ENCODE assay signal across 22 cellular contexts in the genomic region with DNA sequence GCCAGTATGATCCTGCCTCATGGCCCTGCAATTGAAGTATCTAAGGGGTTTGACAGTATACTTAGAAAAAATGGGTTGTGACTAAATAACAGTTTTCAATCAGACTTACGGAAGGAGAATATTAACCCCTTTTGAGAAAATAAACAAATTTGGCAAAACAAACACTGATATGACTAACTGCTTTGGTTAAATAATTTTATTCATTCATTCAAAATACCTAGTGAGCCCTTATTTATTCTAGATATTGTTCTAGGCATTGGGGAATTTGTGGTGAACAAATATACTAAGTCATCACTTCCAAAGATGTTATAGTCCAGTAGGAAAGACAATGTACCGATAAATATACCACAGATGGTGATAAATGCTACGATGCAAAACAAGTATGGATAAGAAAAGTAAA.
DNase-seq lines count a peak whose midpoint lies in the region; ATAC-seq, FAIRE-seq and TF ChIP-seq lines count a peak whose summit lies in the region.
"Had no signal": no experiment of that assay in that cellular context is flagged by ENCODE, and none has a peak within 500 bp of the region (broad histone marks: within the 10 kb centered on the region; RNA-seq: fewer than 3 reads in every experiment).

No MANE protein-coding gene starts in this region.

- TF ChIP-seq EP300 in A549 (IDR thresholded peaks at IDR 0.05) = no peak

- H3K9me3 Mint-ChIP-seq in glutamatergic neuron (ENCODE audit: unreplicated experiment) = no peaks in the 10 kb centered on the region
- peaks cover 9% of the 10 kb centered on the region for H3K9me3 Mint-ChIP-seq in activated T-helper 17 cell treated with anti-CD3 and anti-CD28 coated beads, Interleukin-2, amount 50 U/mL, for 72 hours

- H3K23ac ChIP-seq in IMR-90 (ENCODE audit: low read depth, low read length) = no peak overlapping the region

- H4K8ac ChIP-seq in IMR-90 (ENCODE audit: low read depth in 2 of 2, low read length in 2 of 2) = no peak overlapping the region

- H3K14ac ChIP-seq in IMR-90 (replicated peaks; ENCODE audit: low read depth, low read length) = no peak overlapping the region

- H2BK5ac ChIP-seq in IMR-90 (ENCODE audit: low read depth, low read length, poor library complexity, severe bottlenecking) = no peak overlapping the region

- WGBS in A549 (ENCODE audit: missing lambda C conversion rate) = 89% methylated on average over 3 of the region's 3 CpGs
- no CpG with 5 or more reads among the region's 3 CpGs for WGBS in IMR-90 (ENCODE audit: extremely low coverage in 2 of 2, insufficient read length in 1 of 2), 2 experiments
- WGBS in body of pancreas, 2 donors = 90 to 96% methylated on average over 3 of the region's 3 CpGs

- H3K4ac ChIP-seq in IMR-90 (ENCODE audit: low read depth, low read length) = no peak overlapping the region

- FAIRE-seq in A549 (lab: Jason Lieb, UNC) = peak; percentile 7
- FAIRE-seq: G401.6, GM12891, GM19239 had no signal

- no peak overlapping the region for H2BK120ac ChIP-seq in IMR-90 (ENCODE audit: low read depth, low read length)

- TF ChIP-seq RAD21 in A549 (conservative IDR thresholded peaks at IDR 0.05 in 1 of 2, IDR thresholded peaks at IDR 0.05 in 1 of 2) (no peak), IMR-90 (IDR thresholded peaks at IDR 0.05; ENCODE audit: low read length) (no peak)

- H2AK9ac ChIP-seq in IMR-90 (replicated peaks; ENCODE audit: low read depth, low read length, poor library complexity) = no peak overlapping the region

- POLR2A ChIA-PET in A549 (lab: Yijun Ruan, JAX) = no interaction called here
- POLR2A ChIA-PET in IMR-90 (lab: Charles Lee; ENCODE audit: unreplicated experiment) = no interaction called here
- POLR2A ChIA-PET in PC-9 (lab: Charles Lee; ENCODE audit: unreplicated experiment) = no interaction called here

- H4K20me1 ChIP-seq in IMR-90 (ENCODE audit: insufficient read depth, low read length) (no peaks in the 10 kb centered on the region), PC-9 (ENCODE audit: insufficient read depth) (no peaks in the 10 kb centered on the region)
- H4K20me1 ChIP-seq: BLaER1 had no signal

- no peak overlapping the region for H2AK5ac ChIP-seq in IMR-90 (ENCODE audit: low read depth, low read length)

- H3K4me1 Mint-ChIP-seq in glutamatergic neuron (ENCODE audit: low read depth, unreplicated experiment) = no peaks in the 10 kb centered on the region
- H3K4me1 Mint-ChIP-seq in activated T-helper 17 cell treated with anti-CD3 and anti-CD28 coated beads, Interleukin-2, amount 50 U/mL, for 72 hours = no peaks in the 10 kb centered on the region
- H3K4me1 Mint-ChIP-seq: CD14-positive monocyte; CD4-positive, alpha-beta memory T cell; CD4-positive, CD25-positive, alpha-beta regulatory T cell; CD8-positive, alpha-beta memory T cell had no signal

- H3K9me1 ChIP-seq in IMR-90 (ENCODE audit: insufficient read depth, low read length) = no peaks in the 10 kb centered on the region

- H3K79me2 ChIP-seq in PC-9 (ENCODE audit: low read depth) = no peaks in the 10 kb centered on the region

- no peak overlapping the region for H4K5ac ChIP-seq in IMR-90 (ENCODE audit: low read depth, low read length)

- H3K18ac ChIP-seq in IMR-90 (ENCODE audit: low read depth, low read length) = no peak overlapping the region

- no peaks in the 10 kb centered on the region for H3K27me3 ChIP-seq in IMR-90 (ENCODE audit: control insufficient read depth, insufficient read depth, low read length)
- no peaks in the 10 kb centered on the region for H3K27me3 ChIP-seq in PC-9 (ENCODE audit: insufficient read depth, low read depth)
- no peaks in the 10 kb centered on the region for H3K27me3 ChIP-seq in SJSA1 (replicated peaks)
- H3K27me3 ChIP-seq in body of pancreas = no peaks in the 10 kb centered on the region
- H3K27me3 ChIP-seq: BE2C, BLaER1 had no signal

- no peak overlapping the region for H3K4me2 ChIP-seq in A549
- no peak overlapping the region for H3K4me2 ChIP-seq in IMR-90 (ENCODE audit: low read depth, low read length)
- no peak overlapping the region for H3K4me2 ChIP-seq in PC-9
- H3K4me2 ChIP-seq: BLaER1 had no signal

- H3K9me3 ChIP-seq in A549 (peaks cover 29% of the 10 kb centered on the region), IMR-90 (ENCODE audit: control insufficient read depth, insufficient read depth, low read length) (no peaks in the 10 kb centered on the region), PC-9 (ENCODE audit: insufficient read depth, low read depth) (peaks cover 7% of the 10 kb centered on the region; the same call in 1 of the 2 replicates), SJSA1 (replicated peaks) (0 out of 2 replicates have a peak, but pooled peaks cover 3% of the 10 kb centered on the region), body of pancreas (no peaks in the 10 kb centered on the region)
- H3K9me3 ChIP-seq: BE2C, BLaER1 had no signal

- no peaks in the 10 kb centered on the region for H3K9me2 ChIP-seq in PC-9 (ENCODE audit: insufficient read depth)

- no peak for DNase-seq in A549 (ENCODE audit: low read depth in 1 of 2, low spot score in 1 of 2)
- DNase-seq in IMR-90 = no peak
- no peak for DNase-seq in PC-9
- peak in 1 of 2 experiments; percentile 61 for DNase-seq in SJSA1 (ENCODE audit: low read depth in 1 of 2, low spot score in 2 of 2)
- DNase-seq in glutamatergic neuron = no peak
- DNase-seq in body of pancreas = no peak
- DNase-seq: ACHN; BE2C; C1 segment of cervical spinal cord; CD4-positive, alpha-beta memory T cell; CD4-positive, CD25-positive, alpha-beta regulatory T cell; CD8-positive, alpha-beta memory T cell; COR-L47; DMS79 treated with DMSO at 0.1 percent for 48 hours; GF-D8 had no signal

- in situ Hi-C loops in IMR-90 (cut with MboI; ENCODE audit: low sequenced_read_pairs) = no loop called here

- H3K36me3 ChIP-seq in IMR-90 (ENCODE audit: control insufficient read depth, insufficient read depth, low read length) = no peaks in the 10 kb centered on the region
- H3K36me3 ChIP-seq in PC-9 (ENCODE audit: low read depth) = no peaks in the 10 kb centered on the region
- H3K36me3 ChIP-seq in SJSA1 = no peaks in the 10 kb centered on the region
- H3K36me3 ChIP-seq in body of pancreas (replicated peaks in 1 of 2; ENCODE audit: insufficient read depth in 1 of 2, low read depth in 2 of 2) = no peaks in the 10 kb centered on the region
- H3K36me3 ChIP-seq: BE2C, BLaER1 had no signal

- peaks cover 26% of the 10 kb centered on the region for H3K4me1 ChIP-seq in A549
- H3K4me1 ChIP-seq in IMR-90 (ENCODE audit: control insufficient read depth, insufficient read depth, low read length) = peaks cover 10% of the 10 kb centered on the region; the same call in 1 of the 2 replicates
- H3K4me1 ChIP-seq in PC-9 (replicated peaks; ENCODE audit: insufficient read depth) = peaks cover 45% of the 10 kb centered on the region
- peaks cover 55% of the 10 kb centered on the region for H3K4me1 ChIP-seq in SJSA1 (replicated peaks)
- H3K4me1 ChIP-seq in body of pancreas = no peaks in the 10 kb centered on the region
- H3K4me1 ChIP-seq: BE2C had no signal

- H4K91ac ChIP-seq in IMR-90 (ENCODE audit: insufficient read depth, low read depth, low read length) = no peak overlapping the region

- 0 out of 2 replicates have a peak overlapping the region, but pooled peaks have one; percentile 23 for H2BK20ac ChIP-seq in IMR-90 (ENCODE audit: low read depth, low read length)

- no TSS peak for BruUV-seq in IMR-90 (replicated peaks; lab: Mats Ljungman, UMichigan)
- no TSS peak for BruUV-seq in PC-9 (replicated peaks; lab: Mats Ljungman, UMichigan)

- H3K27me3 Mint-ChIP-seq in glutamatergic neuron (ENCODE audit: unreplicated experiment) = no peaks in the 10 kb centered on the region
- H3K27me3 Mint-ChIP-seq in activated T-helper 17 cell treated with anti-CD3 and anti-CD28 coated beads, Interleukin-2, amount 50 U/mL, for 72 hours = no peaks in the 10 kb centered on the region
- H3K27me3 Mint-ChIP-seq: CD4-positive, alpha-beta memory T cell; CD4-positive, CD25-positive, alpha-beta regulatory T cell; CD8-positive, alpha-beta memory T cell had no signal

- dilution Hi-C loops in IMR-90 (cut with HindIII; ENCODE audit: low sequenced_read_pairs, unreplicated experiment) = no loop called here

- H3K36me3 Mint-ChIP-seq in glutamatergic neuron (ENCODE audit: unreplicated experiment) = no peaks in the 10 kb centered on the region
- H3K36me3 Mint-ChIP-seq in activated T-helper 17 cell treated with anti-CD3 and anti-CD28 coated beads, Interleukin-2, amount 50 U/mL, for 72 hours (ENCODE audit: low read depth) = no peaks in the 10 kb centered on the region
- H3K36me3 Mint-ChIP-seq: CD14-positive monocyte; CD4-positive, alpha-beta memory T cell; CD4-positive, CD25-positive, alpha-beta regulatory T cell; CD8-positive, alpha-beta memory T cell had no signal

- intact Hi-C loops in IMR-90 (cut with micrococcal nuclease) = no loop called here
- intact Hi-C loops in PC-9 (cut with micrococcal nuclease; ENCODE audit: unreplicated experiment) = loop anchor here (10.0 kb wide), 1 partner anchor 681 kb away; no protein-coding TSS in a partner anchor
- intact Hi-C loops in body of pancreas (cut with DNase I) = no loop called here

- H3K4me3 ChIP-seq in A549 (no peak overlapping the region), IMR-90 (ENCODE audit: insufficient read depth, low read depth, low read length) (no peak overlapping the region), PC-9 (no peak overlapping the region), SJSA1 (no peak overlapping the region), body of pancreas (no peak overlapping the region)
- H3K4me3 ChIP-seq: BLaER1 had no signal

- no peak overlapping the region for H3K56ac ChIP-seq in IMR-90 (ENCODE audit: extremely low read depth, insufficient read depth, low read length)

- no peaks in the 10 kb centered on the region for H3K79me1 ChIP-seq in IMR-90 (ENCODE audit: low read depth in 1 of 2, low read length in 2 of 2)

- CTCF ChIA-PET in A549 (lab: Yijun Ruan, JAX) (no interaction called here), IMR-90 (lab: Yijun Ruan, JAX) (no interaction called here), PC-9 (lab: Charles Lee) (no interaction called here)

- peak overlapping the region; percentile 93 to 94; a peak in 5 of 6 replicates for H3K27ac ChIP-seq in A549
- no peak overlapping the region for H3K27ac ChIP-seq in IMR-90 (ENCODE audit: insufficient read depth, low read length)
- peak overlapping the region; percentile 95; the same call in 1 of the 2 replicates for H3K27ac ChIP-seq in PC-9
- H3K27ac ChIP-seq in SJSA1 = peak overlapping the region; percentile 95; the same call in 1 of the 2 replicates
- H3K27ac ChIP-seq in body of pancreas = no peak overlapping the region
- H3K27ac ChIP-seq: 22Rv1, BLaER1 had no signal

- TF ChIP-seq POLR2A in A549 (IDR thresholded peaks at IDR 0.05; ENCODE audit: low read length) (no peak), IMR-90 (IDR thresholded peaks at IDR 0.05; ENCODE audit: low read depth, low read length) (no peak), body of pancreas (IDR thresholded peaks at IDR 0.05) (no peak)

- no peak overlapping the region for H3K9ac ChIP-seq in IMR-90 (ENCODE audit: low read depth, low read length)
- H3K9ac ChIP-seq: BLaER1 had no signal

- H3F3A ChIP-seq in PC-9 (ENCODE audit: insufficient read depth, low read depth) = peaks cover 45% of the 10 kb centered on the region

- H2AFZ ChIP-seq in IMR-90 (replicated peaks; ENCODE audit: low read length, poor library complexity) = no peak overlapping the region
- no peak overlapping the region for H2AFZ ChIP-seq in PC-9

- no peak overlapping the region for H2BK15ac ChIP-seq in IMR-90 (ENCODE audit: low read depth, low read length)

- ATAC-seq in A549 = no peak
- no peak for ATAC-seq in IMR-90 (ENCODE audit: low read depth)
- no peak for ATAC-seq in activated T-helper 17 cell treated with anti-CD3 and anti-CD28 coated beads, Interleukin-2, amount 50 U/mL, for 72 hours (replicated peaks)
- no peak for ATAC-seq in body of pancreas

- no peak overlapping the region for H3K4me3 Mint-ChIP-seq in glutamatergic neuron (ENCODE audit: unreplicated experiment)
- H3K4me3 Mint-ChIP-seq in activated T-helper 17 cell treated with anti-CD3 and anti-CD28 coated beads, Interleukin-2, amount 50 U/mL, for 72 hours = no peak overlapping the region
- H3K4me3 Mint-ChIP-seq: CD14-positive monocyte; CD4-positive, alpha-beta memory T cell; CD4-positive, CD25-positive, alpha-beta regulatory T cell; CD8-positive, alpha-beta memory T cell had no signal

- H3K27ac Mint-ChIP-seq in glutamatergic neuron (ENCODE audit: unreplicated experiment) = no peak overlapping the region
- no peak overlapping the region for H3K27ac Mint-ChIP-seq in activated T-helper 17 cell treated with anti-CD3 and anti-CD28 coated beads, Interleukin-2, amount 50 U/mL, for 72 hours
- H3K27ac Mint-ChIP-seq: CD14-positive monocyte; CD4-positive, alpha-beta memory T cell; CD4-positive, CD25-positive, alpha-beta regulatory T cell had no signal

- TF ChIP-seq CTCF in A549 (IDR thresholded peaks at IDR 0.05) (no peak), IMR-90 (conservative IDR thresholded peaks at IDR 0.05; ENCODE audit: low read depth, low read length) (no peak), PC-9 (conservative IDR thresholded peaks at IDR 0.05) (no peak), glutamatergic neuron (IDR thresholded peaks at IDR 0.05; ENCODE audit: partially characterized antibody, unreplicated experiment) (no peak), body of pancreas (IDR thresholded peaks at IDR 0.05) (no peak)

Comparison
In these comparisons a context has a peak if more than half of its experiments do, and no peak if none do; other contexts are left out.
1. H3K27ac ChIP-seq: peak in A549 (2 of 2), PC-9 (single experiment) and SJSA1 (single experiment); none in IMR-90 (single experiment) and body of pancreas (0 of 4).